1 cellular context compared by ENCODE assay signal in genomic region chr1:1035291-1035931, GRCh38.
TF ChIP-seq lines count a peak whose summit lies in the region.

No MANE protein-coding gene starts in this region.

TF ChIP-seq in GM12878, 131 proteins besides CTCF, POLR2A, EP300 and RAD21:
- TF ChIP-seq PAX8 (IDR thresholded peaks at IDR 0.05) (no peak), NR2F1 (conservative IDR thresholded peaks at IDR 0.05) (0 out of 2 replicates have a peak, but pooled peaks have one; percentile 13), CBFB (IDR thresholded peaks at IDR 0.05; ENCODE audit: low read depth) (no peak)
